In the genomic region with DNA sequence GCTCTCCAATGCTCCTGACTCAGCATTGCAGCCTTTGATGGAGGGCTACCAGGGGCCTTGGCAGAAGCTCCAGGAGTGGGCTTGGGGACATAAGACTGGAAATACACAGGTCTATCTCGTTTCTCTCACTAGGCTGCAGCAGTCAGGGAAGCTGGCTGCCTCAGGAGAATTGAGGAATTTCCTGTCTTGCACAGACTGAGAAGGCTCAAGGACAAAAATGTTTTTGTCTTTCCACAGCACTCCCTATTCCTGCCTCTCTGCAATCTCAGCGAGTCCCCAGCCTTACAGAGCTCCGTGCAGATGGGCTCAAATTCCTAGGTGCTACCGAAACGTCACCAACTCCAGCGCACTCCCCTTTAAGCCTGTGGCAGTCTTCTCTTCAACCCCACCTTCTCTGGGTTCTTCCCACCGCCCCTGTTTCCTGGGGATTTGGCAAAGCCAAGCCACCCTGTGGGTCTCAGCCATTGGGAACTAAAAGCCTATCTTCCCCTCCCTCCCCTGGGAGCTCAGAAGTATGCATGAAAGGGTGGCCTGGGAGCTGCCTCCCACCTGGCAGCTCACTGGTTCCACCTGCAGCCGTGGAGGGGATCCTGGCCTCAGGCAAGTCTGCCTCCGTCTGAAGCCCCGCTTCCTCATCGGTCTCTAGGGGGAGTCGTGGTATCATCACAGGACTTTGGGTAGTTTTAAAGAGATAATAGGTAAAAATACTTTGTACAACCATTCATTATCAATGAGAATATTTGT, we compare ENCODE assay signal across 14 cellular contexts.
DNase-seq lines count a peak whose midpoint lies in the region; ATAC-seq and TF ChIP-seq lines count a peak whose summit lies in the region.
"Had no signal": no experiment of that assay in that cellular context is flagged by ENCODE, and none has a peak within 500 bp of the region (broad histone marks: within the 10 kb centered on the region; RNA-seq: fewer than 3 reads in every experiment).

No MANE protein-coding gene starts in this region.

- no peaks in the 10 kb centered on the region for H4K20me1 ChIP-seq in BLaER1 treated with 17β-estradiol and CSF1 and Interleukin-3, amounts not matched to agents 10 nM and 100 nM
- no peaks in the 10 kb centered on the region for H4K20me1 ChIP-seq in IMR-90 (ENCODE audit: insufficient read depth, low read length)

- no peak overlapping the region for H2AK9ac ChIP-seq in IMR-90 (replicated peaks; ENCODE audit: low read depth, low read length, poor library complexity)

- no peak overlapping the region for H3K27ac Mint-ChIP-seq in mesothelial cell of epicardium

- H2BK20ac ChIP-seq in IMR-90 (ENCODE audit: low read depth, low read length), result no peak overlapping the region

- no peak for TF ChIP-seq POLR2A in IMR-90 (IDR thresholded peaks at IDR 0.05; ENCODE audit: low read depth, low read length)
- no peak for TF ChIP-seq POLR2A in tibial nerve (IDR thresholded peaks at IDR 0.05)

- intact Hi-C loops in IMR-90 (cut with micrococcal nuclease), result no loop called here

- no peaks in the 10 kb centered on the region for H3K79me1 ChIP-seq in IMR-90 (ENCODE audit: low read depth in 1 of 2, low read length in 2 of 2)

- H2AK5ac ChIP-seq in IMR-90 (ENCODE audit: low read depth, low read length), result no peak overlapping the region

- no peak for TF ChIP-seq EP300 in tibial nerve (IDR thresholded peaks at IDR 0.05)

- WGBS in IMR-90 (ENCODE audit: extremely low coverage in 2 of 2, insufficient read length in 1 of 2), 2 experiments, result 40% methylated on average over 1 of the region's 12 CpGs; no CpG with 5 or more reads in 1 of the 2 experiments
- 42 to 54% methylated on average over 12 of the region's 12 CpGs for WGBS in tibial nerve, 2 donors

- DNase-seq in IMR-90 (no peak), choroid plexus epithelial cell (ENCODE audit: low read depth) (peak; percentile 1), mesothelial cell of epicardium (ENCODE audit: low spot score in 2 of 2, unreplicated experiment in 2 of 2) (no peak), tibial nerve (ENCODE audit: low spot score in 2 of 2) (no peak), NOMO-1 (lab: John Stamatoyannopoulos, UW; ENCODE audit: unreplicated experiment in 2 of 2) (no peak)
- DNase-seq in central memory CD4-positive, alpha-beta T cell, result no peak
- DNase-seq: activated gamma-delta T cell, hippocampal formation, left lung, NCI-H1436 treated with DMSO at 0.1 percent for 48 hours, NCI-H446 treated with DMSO at 0.1 percent for 48 hours had no signal

- peaks cover 5% of the 10 kb centered on the region for H3K4me1 Mint-ChIP-seq in mesothelial cell of epicardium

- no peak overlapping the region for H2BK120ac ChIP-seq in IMR-90 (ENCODE audit: low read depth, low read length)

- no TSS peak for BruUV-seq in IMR-90 (replicated peaks; lab: Mats Ljungman, UMichigan)

- no peaks in the 10 kb centered on the region for H3K9me3 ChIP-seq in BLaER1 treated with 17β-estradiol and CSF1 and Interleukin-3, amounts not matched to agents 10 nM and 100 nM (replicated peaks in 1 of 11)
- no peaks in the 10 kb centered on the region for H3K9me3 ChIP-seq in IMR-90 (ENCODE audit: control insufficient read depth, insufficient read depth, low read length)
- no peaks in the 10 kb centered on the region for H3K9me3 ChIP-seq in tibial nerve
- H3K9me3 ChIP-seq: left lung had no signal

- H3K4me3 Mint-ChIP-seq in mesothelial cell of epicardium, result peak overlapping the region; percentile 10

- no peaks in the 10 kb centered on the region for H3K9me1 ChIP-seq in IMR-90 (ENCODE audit: insufficient read depth, low read length)

- no peak for TF ChIP-seq RAD21 in IMR-90 (IDR thresholded peaks at IDR 0.05; ENCODE audit: low read length)

- POLR2A ChIA-PET in IMR-90 (lab: Charles Lee; ENCODE audit: unreplicated experiment), result no interaction called here

- no peak overlapping the region for H4K91ac ChIP-seq in IMR-90 (ENCODE audit: insufficient read depth, low read depth, low read length)

- H3K4me3 ChIP-seq in BLaER1 treated with 17β-estradiol and CSF1 and Interleukin-3, amounts not matched to agents 10 nM and 100 nM, result no peak overlapping the region
- H3K4me3 ChIP-seq in IMR-90 (ENCODE audit: insufficient read depth, low read depth, low read length) (no peak overlapping the region), choroid plexus epithelial cell (ENCODE audit: low read depth, low read length) (no peak overlapping the region), tibial nerve (no peak overlapping the region)
- H3K4me3 ChIP-seq: left lung had no signal

- no peaks in the 10 kb centered on the region for H3K27me3 ChIP-seq in BLaER1 treated with 17β-estradiol and CSF1 and Interleukin-3, amounts not matched to agents 10 nM and 100 nM
- H3K27me3 ChIP-seq in IMR-90 (ENCODE audit: control insufficient read depth, insufficient read depth, low read length), result peaks cover 15% of the 10 kb centered on the region
- no peaks in the 10 kb centered on the region for H3K27me3 ChIP-seq in tibial nerve
- H3K27me3 ChIP-seq: left lung had no signal

- H3K9ac ChIP-seq in BLaER1 treated with 17β-estradiol and CSF1 and Interleukin-3, amounts not matched to agents 10 nM and 100 nM, result 0 out of 22 replicates have a peak overlapping the region, but pooled peaks of 1 of the 11 experiments have one; percentile 24
- no peak overlapping the region for H3K9ac ChIP-seq in IMR-90 (ENCODE audit: low read depth, low read length)
- H3K9ac ChIP-seq: KMS-11 had no signal

- in situ Hi-C loops in IMR-90 (cut with MboI; ENCODE audit: low sequenced_read_pairs), result no loop called here

- no peak overlapping the region for H3K4ac ChIP-seq in IMR-90 (ENCODE audit: low read depth, low read length)

- CTCF ChIA-PET in IMR-90 (lab: Yijun Ruan, JAX), result interaction anchor here (0.8 kb wide), 1 partner anchor 13 kb away, joined by 3 read pairs; no protein-coding TSS in a partner anchor

- H2BK15ac ChIP-seq in IMR-90 (ENCODE audit: low read depth, low read length), result no peak overlapping the region

- H2AFZ ChIP-seq in IMR-90 (replicated peaks; ENCODE audit: low read length, poor library complexity), result no peak overlapping the region

- H3K56ac ChIP-seq in IMR-90 (ENCODE audit: extremely low read depth, insufficient read depth, low read length), result no peak overlapping the region

- H3K4me1 ChIP-seq in BLaER1 treated with 17β-estradiol and CSF1 and Interleukin-3, amounts not matched to agents 10 nM and 100 nM, result peaks cover 0 to 17% (median 14%) of the 10 kb centered on the region in 10 experiments; a peak in 18 of 20 replicates
- H3K4me1 ChIP-seq in IMR-90 (ENCODE audit: control insufficient read depth, insufficient read depth, low read length) (no peaks in the 10 kb centered on the region), tibial nerve (peaks cover 0 to 3% (median 0%) of the 10 kb centered on the region in 4 donors)
- H3K4me1 ChIP-seq: left lung had no signal

- no peaks in the 10 kb centered on the region for H3K36me3 Mint-ChIP-seq in mesothelial cell of epicardium

- 0 out of 2 replicates have a peak, but pooled peaks have one; percentile 11 for TF ChIP-seq CTCF in IMR-90 (conservative IDR thresholded peaks at IDR 0.05; ENCODE audit: low read depth, low read length)
- TF ChIP-seq CTCF in choroid plexus epithelial cell (conservative IDR thresholded peaks at IDR 0.05; ENCODE audit: low read depth, low read length), result peak; percentile 11
- TF ChIP-seq CTCF in mesothelial cell of epicardium (IDR thresholded peaks at IDR 0.05; ENCODE audit: unreplicated experiment), result no peak
- no peak for TF ChIP-seq CTCF in tibial nerve (IDR thresholded peaks at IDR 0.05)

- no peaks in the 10 kb centered on the region for H3K36me3 ChIP-seq in BLaER1 treated with 17β-estradiol and CSF1 and Interleukin-3, amounts not matched to agents 10 nM and 100 nM
- no peaks in the 10 kb centered on the region for H3K36me3 ChIP-seq in IMR-90 (ENCODE audit: control insufficient read depth, insufficient read depth, low read length)
- no peaks in the 10 kb centered on the region for H3K36me3 ChIP-seq in tibial nerve
- H3K36me3 ChIP-seq: left lung had no signal

- no peak overlapping the region for H3K23ac ChIP-seq in IMR-90 (ENCODE audit: low read depth, low read length)

- H3K4me2 ChIP-seq in BLaER1 treated with 17β-estradiol and CSF1 and Interleukin-3, amounts not matched to agents 10 nM and 100 nM, result peak overlapping the region in 10 of 11 experiments; percentile 9 to 80 (median 64); a peak in 17 of 22 replicates
- no peak overlapping the region for H3K4me2 ChIP-seq in IMR-90 (ENCODE audit: low read depth, low read length)
- H3K4me2 ChIP-seq: KMS-11 had no signal

- no peak overlapping the region for H4K5ac ChIP-seq in IMR-90 (ENCODE audit: low read depth, low read length)

- H3K9me3 Mint-ChIP-seq in mesothelial cell of epicardium, result no peaks in the 10 kb centered on the region

- no peak overlapping the region for H3K27ac ChIP-seq in BLaER1 treated with 17β-estradiol and CSF1 and Interleukin-3, amounts not matched to agents 10 nM and 100 nM
- H3K27ac ChIP-seq in IMR-90 (ENCODE audit: insufficient read depth, low read length) (no peak overlapping the region), tibial nerve (no peak overlapping the region)
- H3K27ac ChIP-seq: KMS-11, left lung had no signal

- H4K8ac ChIP-seq in IMR-90 (ENCODE audit: low read depth in 2 of 2, low read length in 2 of 2), result no peak overlapping the region

- dilution Hi-C loops in IMR-90 (cut with HindIII; ENCODE audit: low sequenced_read_pairs, unreplicated experiment), result no loop called here

- ATAC-seq in IMR-90 (ENCODE audit: low read depth), result no peak; the same call in 1 of the 2 replicates
- ATAC-seq in GM18519 (IDR thresholded peaks at IDR 0.05; ENCODE audit: low FRiP score, unreplicated experiment), result no peak

- H3K14ac ChIP-seq in IMR-90 (replicated peaks; ENCODE audit: low read depth, low read length), result no peak overlapping the region

- no peak overlapping the region for H2BK5ac ChIP-seq in IMR-90 (ENCODE audit: low read depth, low read length, poor library complexity, severe bottlenecking)

- no peak overlapping the region for H3K18ac ChIP-seq in IMR-90 (ENCODE audit: low read depth, low read length)

- peaks cover 47% of the 10 kb centered on the region for H3K27me3 Mint-ChIP-seq in mesothelial cell of epicardium (ENCODE audit: low read depth)

TF ChIP-seq in IMR-90, 13 proteins besides CTCF, POLR2A, EP300 and RAD21:
- TF ChIP-seq FOS (IDR thresholded peaks at IDR 0.05; ENCODE audit: low read depth, low read length), result no peak
- TF ChIP-seq RFX5 (IDR thresholded peaks at IDR 0.05; ENCODE audit: low read depth, low read length), result no peak

Comparison
In these comparisons a context has a peak if more than half of its experiments do, and no peak if none do; other contexts are left out.
1. CTCF ChIP-seq: peak in IMR-90 (single experiment) and choroid plexus epithelial cell (single experiment); none in mesothelial cell of epicardium (single experiment) and tibial nerve (0 of 5).